12 cellular contexts compared by ENCODE assay signal in genomic region chr17:81402530-81402941, GRCh38. TPM values are rescaled to one million over a fixed set of nuclear protein-coding genes. Genes with fewer than 3 reads are reported as not detected.
A peak's percentile ranks its signal among the peaks of the same experiment; 100 is the strongest.
DNase-seq lines count a peak whose midpoint lies in the region; TF ChIP-seq lines count a peak whose summit lies in the region.
"Had no signal": no experiment of that assay in that cellular context is flagged by ENCODE, and none has a peak within 500 bp of the region (broad histone marks: within the 10 kb centered on the region; RNA-seq: fewer than 3 reads in every experiment).

No MANE protein-coding gene starts in this region.

- no peak overlapping the region for H2AFZ ChIP-seq in neuronal stem cell (ENCODE audit: low read length)

- no peak overlapping the region for H2BK120ac ChIP-seq in neuronal stem cell (ENCODE audit: low read depth, low read length)

- H3K4me2 ChIP-seq in neuronal stem cell (ENCODE audit: insufficient read depth, low read length, poor library complexity, severe bottlenecking), result peak overlapping the region; percentile 39
- H3K4me2 ChIP-seq: A549 had no signal

- H3K9me3 ChIP-seq in breast epithelium (no peaks in the 10 kb centered on the region), neuronal stem cell (replicated peaks in 1 of 2; ENCODE audit: control insufficient read depth in 2 of 2, insufficient read depth in 1 of 2, low read depth in 1 of 2, low read length in 2 of 2) (no peaks in the 10 kb centered on the region), uterus (no peaks in the 10 kb centered on the region)
- H3K9me3 ChIP-seq: A549 had no signal

- no peak overlapping the region for H4K8ac ChIP-seq in neuronal stem cell (ENCODE audit: low read depth, low read length)

- H3K36me3 ChIP-seq in breast epithelium, result no peaks in the 10 kb centered on the region
- peaks cover 4 to 26% of the 10 kb centered on the region in 2 donors for H3K36me3 ChIP-seq in neuronal stem cell (replicated peaks in 1 of 2; ENCODE audit: control insufficient read depth in 2 of 2, insufficient read depth in 2 of 2, low read length in 2 of 2)
- H3K36me3 ChIP-seq in uterus, result no peaks in the 10 kb centered on the region

- peaks cover 24% of the 10 kb centered on the region for H3K79me1 ChIP-seq in neuronal stem cell (ENCODE audit: low read depth, low read length)

- peak overlapping the region in 2 of 3 donors; percentile 11 to 30 for H3K4me3 ChIP-seq in breast epithelium
- H3K4me3 ChIP-seq in fibroblast of pulmonary artery (replicated peaks; ENCODE audit: low read depth, low read length), result peak overlapping the region; percentile 12
- H3K4me3 ChIP-seq in neuronal stem cell (ENCODE audit: low read length in 2 of 2), result no peak overlapping the region
- H3K4me3 ChIP-seq in uterus, result no peak overlapping the region
- H3K4me3 ChIP-seq: A549 had no signal

- H3K4me1 Mint-ChIP-seq in MCF 10A (ENCODE audit: insufficient read depth, unreplicated experiment), result no peaks in the 10 kb centered on the region
- peaks cover 9% of the 10 kb centered on the region for H3K4me1 Mint-ChIP-seq in activated CD4-positive, alpha-beta T cell treated with anti-CD3 and anti-CD28 coated beads, Interleukin-2, amount 10 ng/mL, durations not matched to agents 24 days and 14 days

- no peak overlapping the region for H2BK12ac ChIP-seq in neuronal stem cell (ENCODE audit: low read length)

- H3K4me3 Mint-ChIP-seq in MCF 10A (ENCODE audit: unreplicated experiment), result no peak overlapping the region
- no peak overlapping the region for H3K4me3 Mint-ChIP-seq in activated CD4-positive, alpha-beta T cell treated with anti-CD3 and anti-CD28 coated beads, Interleukin-2, amount 10 ng/mL, durations not matched to agents 24 days and 14 days
- H3K4me3 Mint-ChIP-seq: activated T-cell treated with anti-CD3 and anti-CD28 coated beads, Interleukin-2, amount 50 U/mL, for 72 hours had no signal

- TF ChIP-seq POLR2A in breast epithelium (IDR thresholded peaks at IDR 0.05), result no peak
- no peak for TF ChIP-seq POLR2A in uterus (IDR thresholded peaks at IDR 0.05)

- H3K27me3 ChIP-seq in breast epithelium, result no peaks in the 10 kb centered on the region
- H3K27me3 ChIP-seq in neuronal stem cell (ENCODE audit: control insufficient read depth in 3 of 3, insufficient read depth in 3 of 3, low read depth in 1 of 3, low read length in 3 of 3), result peaks cover 0 to 5% (median 0%) of the 10 kb centered on the region in 3 experiments
- no peaks in the 10 kb centered on the region for H3K27me3 ChIP-seq in uterus

- H4K91ac ChIP-seq in neuronal stem cell (ENCODE audit: low read depth, low read length, poor library complexity), result no peak overlapping the region

- no peaks in the 10 kb centered on the region for H3K27me3 Mint-ChIP-seq in MCF 10A (ENCODE audit: insufficient read depth, unreplicated experiment)
- peaks cover 62% of the 10 kb centered on the region for H3K27me3 Mint-ChIP-seq in activated CD4-positive, alpha-beta T cell treated with anti-CD3 and anti-CD28 coated beads, Interleukin-2, amount 10 ng/mL, durations not matched to agents 24 days and 14 days

- CTCF ChIA-PET in MCF 10A (lab: Yijun Ruan, JAX), result interaction anchor here (0.6 kb wide), 1 partner anchor 178 kb away, joined by 4 read pairs; no protein-coding TSS in a partner anchor

- peak overlapping the region; percentile 55 for H2BK15ac ChIP-seq in neuronal stem cell (ENCODE audit: low read length)

- H3K9ac ChIP-seq in neuronal stem cell (ENCODE audit: low read depth, low read length, poor library complexity), result peak overlapping the region; percentile 74

- TF ChIP-seq CTCF in breast epithelium (IDR thresholded peaks at IDR 0.05) (no peak), MCF 10A (IDR thresholded peaks at IDR 0.05; ENCODE audit: unreplicated experiment) (no peak), fibroblast of pulmonary artery (IDR thresholded peaks at IDR 0.05; ENCODE audit: low read length, missing control alignments) (no peak), uterus (IDR thresholded peaks at IDR 0.05) (no peak)

- intact Hi-C loops in breast epithelium (cut with DNase I; ENCODE audit: low total_unique reads) (no loop called here), MCF 10A (cut with micrococcal nuclease) (no loop called here), uterus (cut with DNase I; ENCODE audit: low total_unique reads) (loop anchor here (10.0 kb wide), 1 partner anchor 108 kb away; the partner anchor contains the start of gene SLC38A10)
- intact Hi-C loops in activated CD4-positive, alpha-beta T cell treated with anti-CD3 and anti-CD28 coated beads, Interleukin-2, amount 10 ng/mL, durations not matched to agents 24 days and 14 days (cut with micrococcal nuclease), result no loop called here

- H3K14ac ChIP-seq in neuronal stem cell (ENCODE audit: low read length), result no peak overlapping the region

- H3K27ac ChIP-seq in breast epithelium, result peak overlapping the region in 1 of 2 donors; percentile 92
- H3K27ac ChIP-seq in neuronal stem cell (replicated peaks; ENCODE audit: low read length), result no peak overlapping the region
- H3K27ac ChIP-seq in uterus, result peak overlapping the region; percentile 97
- H3K27ac ChIP-seq: VCaP had no signal

- H3K23ac ChIP-seq in neuronal stem cell (ENCODE audit: low read depth, low read length, poor library complexity), result peak overlapping the region; percentile 67

- no TSS peak for BruUV-seq in MCF 10A (replicated peaks; lab: Mats Ljungman, UMichigan)

- peak overlapping the region; percentile 67 for H3K4ac ChIP-seq in neuronal stem cell (ENCODE audit: low read length)

- H3K9me3 Mint-ChIP-seq in MCF 10A (ENCODE audit: unreplicated experiment), result no peaks in the 10 kb centered on the region
- no peaks in the 10 kb centered on the region for H3K9me3 Mint-ChIP-seq in activated CD4-positive, alpha-beta T cell treated with anti-CD3 and anti-CD28 coated beads, Interleukin-2, amount 10 ng/mL, durations not matched to agents 24 days and 14 days
- H3K9me3 Mint-ChIP-seq: activated T-cell treated with anti-CD3 and anti-CD28 coated beads, Interleukin-2, amount 50 U/mL, for 72 hours had no signal

- peak overlapping the region; percentile 87 for H3K18ac ChIP-seq in neuronal stem cell (ENCODE audit: low read length)

- H2BK5ac ChIP-seq in neuronal stem cell (ENCODE audit: low read length), result peak overlapping the region; percentile 68

- peaks cover 16% of the 10 kb centered on the region for H3K36me3 Mint-ChIP-seq in MCF 10A (ENCODE audit: insufficient read depth, unreplicated experiment)
- H3K36me3 Mint-ChIP-seq in activated CD4-positive, alpha-beta T cell treated with anti-CD3 and anti-CD28 coated beads, Interleukin-2, amount 10 ng/mL, durations not matched to agents 24 days and 14 days (ENCODE audit: low read depth), result peaks cover 3% of the 10 kb centered on the region

- H2AK5ac ChIP-seq in neuronal stem cell (ENCODE audit: low read depth, low read length), result peak overlapping the region; percentile 97

- H3K27ac Mint-ChIP-seq in MCF 10A (ENCODE audit: low read depth, unreplicated experiment), result no peak overlapping the region
- no peak overlapping the region for H3K27ac Mint-ChIP-seq in activated CD4-positive, alpha-beta T cell treated with anti-CD3 and anti-CD28 coated beads, Interleukin-2, amount 10 ng/mL, durations not matched to agents 24 days and 14 days
- H3K27ac Mint-ChIP-seq: activated T-cell treated with anti-CD3 and anti-CD28 coated beads, Interleukin-2, amount 50 U/mL, for 72 hours had no signal

- POLR2A ChIA-PET in MCF 10A (lab: Yijun Ruan, JAX), result interaction anchor here (0.7 to 1.5 kb wide), 7 partner anchors 10 to 180 kb away, joined by 3 to 5 read pairs (median 4); partner anchors contain the start of genes CEP131, NDUFAF8 and TEPSIN

- DNase-seq in breast epithelium (ENCODE audit: low spot score in 2 of 2) (no peak), MCF 10A (ENCODE audit: unreplicated experiment) (no peak), fibroblast of pulmonary artery (ENCODE audit: low read depth) (no peak), neuronal stem cell (ENCODE audit: low spot score) (no peak), uterus (no peak), CD1c-positive myeloid dendritic cell (ENCODE audit: extremely low spot score) (no peak)
- DNase-seq in activated CD4-positive, alpha-beta T cell treated with anti-CD3 and anti-CD28 coated beads, Interleukin-2, amount 10 ng/mL, durations not matched to agents 24 days and 14 days, result no peak
- DNase-seq in activated effector memory CD4-positive, alpha-beta T cell treated with anti-CD3 and anti-CD28 coated beads, Interleukin-2, amount 50 U/mL, for 16 hours, result no peak
- DNase-seq: stimulated activated CD4-positive, alpha-beta T cell treated with anti-CD3 and anti-CD28 coated beads, Interleukin-2, amount 100 ng/mL, for 48 hours had no signal

- WGBS in neuronal stem cell (ENCODE audit: extremely low coverage in 2 of 2, insufficient read length in 2 of 2, insufficient replicate concordance in 1 of 2), 2 donors, result no CpG with 5 or more reads among the region's 9 CpGs

- H3K4me1 ChIP-seq in breast epithelium (peaks cover 6 to 9% of the 10 kb centered on the region in 2 donors), neuronal stem cell (ENCODE audit: control insufficient read depth in 2 of 2, insufficient read depth in 1 of 2, low read depth in 1 of 2, low read length in 2 of 2) (peaks cover 39 to 41% of the 10 kb centered on the region in 2 donors), uterus (peaks cover 0 to 36% of the 10 kb centered on the region in 2 donors)

RNA-seq across cellular contexts. Expression of gene BAHCC1, which starts 7.3 kb away (rescaled TPM):
- total RNA-seq in breast epithelium (10 to 100 TPM in 2 of 3 donors, 1 to 10 TPM in 1; 7.4 to 17.0 (median 11.7) TPM), MCF 10A (2022) (7.4 and 9.2 TPM in 2 replicates), uterus (10 to 100 TPM in 2 of 4 donors, 1 to 10 TPM in 2; 1.5 to 34.1 (median 8.5) TPM)
- polyA plus RNA-seq in neuronal stem cell (2013, experiment 1 of 2), result 15.9 TPM
- 17.5 TPM for polyA plus RNA-seq in neuronal stem cell (2013, experiment 2 of 2)
- total RNA-seq in activated CD4-positive, alpha-beta T cell treated with anti-CD3 and anti-CD28 coated beads, Interleukin-2, amount 10 ng/mL, durations not matched to agents 24 days and 14 days, result 0.05 TPM in 1 of 2 replicates, not detected in the other

Comparison
In these comparisons a context has a peak if more than half of its experiments do, and no peak if none do; other contexts are left out.
1. H3K4me3 ChIP-seq: peak in breast epithelium (2 of 3) and fibroblast of pulmonary artery (single experiment); none in neuronal stem cell (0 of 2) and uterus (0 of 2).